ENCODE assay signal across 29 cellular contexts in the genomic region with DNA sequence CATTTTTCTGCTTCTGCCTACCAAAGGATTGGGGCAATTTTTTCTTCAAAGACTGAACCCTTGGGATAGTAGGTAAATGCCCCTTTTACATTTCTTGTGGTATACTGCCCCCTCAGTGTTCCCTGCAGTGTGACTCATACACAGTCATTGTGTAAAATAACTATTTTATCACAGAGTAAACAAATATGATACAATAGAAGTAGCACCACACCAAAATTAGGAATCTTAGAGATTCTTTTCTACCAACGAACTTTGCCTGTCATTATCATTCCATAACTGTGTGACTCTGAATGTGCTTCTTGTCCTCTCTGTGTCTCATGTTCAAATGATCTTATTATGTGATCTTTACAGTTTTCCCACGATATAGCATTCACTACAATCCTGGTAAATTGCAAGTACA.
"Had no signal": no experiment of that assay in that cellular context is flagged by ENCODE, and none has a peak within 500 bp of the region (broad histone marks: within the 10 kb centered on the region; RNA-seq: fewer than 3 reads in every experiment).

No MANE protein-coding gene starts in this region.

- H3K27ac Mint-ChIP-seq: dendritic cell treated with granulocyte-macrophage colony-stimulating factor and Interleukin-4, amounts not matched to agents 40 ng/mL and 50 ng/mL, for 4 days; endodermal cell; memory B cell; natural killer cell; stimulated activated memory B cell treated with anti-CD40 and anti-IgM and Interleukin-4, amounts not matched to agents 10 μg/mL and 1 μg/mL and 100 μg/mL, for 72 hours had no signal

- H3K27ac ChIP-seq: epithelial cell of prostate, gastrocnemius medialis, lower lobe of right lung, ovary, psoas muscle, sigmoid colon, skin epidermis, spleen, testis, tibial nerve, upper lobe of left lung had no signal

- H3K9me3 ChIP-seq: gastrocnemius medialis, lower lobe of right lung, ovary, psoas muscle, sigmoid colon, spleen, testis, tibial nerve, upper lobe of left lung had no signal

- ATAC-seq: esophagus mucosa; gastrocnemius medialis; left ventricle myocardium superior; lower lobe of right lung; natural killer cell; psoas muscle; right cardiac atrium; stimulated activated memory B cell treated with anti-CD40 and anti-IgM and Interleukin-4, amounts not matched to agents 10 μg/mL and 1 μg/mL and 100 μg/mL, for 72 hours; stimulated activated naive CD8-positive, alpha-beta T cell treated with anti-CD3 and anti-CD28 coated beads, Interleukin-15, Interleukin-2, amounts not matched to agents 100 U/mL and 50 U/mL, for 24 hours had no signal

- DNase-seq: effector CD8-positive, alpha-beta T cell; endodermal cell; foreskin fibroblast; gastrocnemius medialis; head of caudate nucleus; left ventricle myocardium superior; lower lobe of right lung; natural killer cell; occipital lobe; ovary; posterior cingulate gyrus; psoas muscle; right cardiac atrium; sigmoid colon; spleen; stimulated activated CD4-positive, alpha-beta T cell treated with anti-CD3 and anti-CD28 coated beads, Interleukin-4, amount 100 ng/mL, for 4 hours; stimulated activated naive CD8-positive, alpha-beta T cell treated with anti-CD3 and anti-CD28 coated beads, Interleukin-15, Interleukin-2, amounts not matched to agents 100 U/mL and 50 U/mL, for 24 hours; substantia nigra; testis; upper lobe of left lung had no signal

- H3K4me1 ChIP-seq: gastrocnemius medialis, lower lobe of right lung, psoas muscle, sigmoid colon, spleen, testis, tibial nerve, upper lobe of left lung had no signal

- H3K9me3 Mint-ChIP-seq: dendritic cell treated with granulocyte-macrophage colony-stimulating factor and Interleukin-4, amounts not matched to agents 40 ng/mL and 50 ng/mL, for 4 days; memory B cell had no signal

- H3K36me3 ChIP-seq: gastrocnemius medialis, lower lobe of right lung, ovary, sigmoid colon, spleen, tibial nerve, upper lobe of left lung had no signal

- H3K4me1 Mint-ChIP-seq: memory B cell; natural killer cell; stimulated activated memory B cell treated with anti-CD40 and anti-IgM and Interleukin-4, amounts not matched to agents 10 μg/mL and 1 μg/mL and 100 μg/mL, for 72 hours had no signal

- H3K4me3 ChIP-seq: gastrocnemius medialis, lower lobe of right lung, ovary, psoas muscle, sigmoid colon, skin epidermis, spleen, testis, tibial nerve, upper lobe of left lung had no signal

- FAIRE-seq: keratinocyte, urothelium cell line had no signal

- H3K27me3 ChIP-seq: gastrocnemius medialis, ovary, sigmoid colon, testis, tibial nerve, upper lobe of left lung had no signal

- H3K4me3 Mint-ChIP-seq: dendritic cell treated with granulocyte-macrophage colony-stimulating factor and Interleukin-4, amounts not matched to agents 40 ng/mL and 50 ng/mL, for 4 days; endodermal cell; memory B cell; natural killer cell; stimulated activated memory B cell treated with anti-CD40 and anti-IgM and Interleukin-4, amounts not matched to agents 10 μg/mL and 1 μg/mL and 100 μg/mL, for 72 hours had no signal

- H3K36me3 Mint-ChIP-seq: memory B cell; natural killer cell; stimulated activated memory B cell treated with anti-CD40 and anti-IgM and Interleukin-4, amounts not matched to agents 10 μg/mL and 1 μg/mL and 100 μg/mL, for 72 hours had no signal

- H3K27me3 Mint-ChIP-seq: dendritic cell treated with granulocyte-macrophage colony-stimulating factor and Interleukin-4, amounts not matched to agents 40 ng/mL and 50 ng/mL, for 4 days; memory B cell; stimulated activated memory B cell treated with anti-CD40 and anti-IgM and Interleukin-4, amounts not matched to agents 10 μg/mL and 1 μg/mL and 100 μg/mL, for 72 hours had no signal
